In genomic region chr22:48968201-48968959, GRCh38 we compare ENCODE assay signal across 10 cellular contexts.
A peak's percentile ranks its signal among the peaks of the same experiment; 100 is the strongest.
DNase-seq lines count a peak whose midpoint lies in the region; ATAC-seq and TF ChIP-seq lines count a peak whose summit lies in the region.
"Had no signal": no experiment of that assay in that cellular context is flagged by ENCODE, and none has a peak within 500 bp of the region (broad histone marks: within the 10 kb centered on the region; RNA-seq: fewer than 3 reads in every experiment).

No MANE protein-coding gene starts in this region.

- H3K4me1 Mint-ChIP-seq in activated naive CD4-positive, alpha-beta T cell treated with anti-CD3 and anti-CD28 coated beads, Interleukin-2, amount 10 ng/mL, durations not matched to agents 7 days and 5 days, result no peaks in the 10 kb centered on the region
- H3K4me1 Mint-ChIP-seq in type B pancreatic cell (ENCODE audit: unreplicated experiment), result no peaks in the 10 kb centered on the region
- H3K4me1 Mint-ChIP-seq in activated T-helper 2 cell treated with anti-CD3 and anti-CD28 coated beads, Interferon-gamma antibody, Interleukin-2, Interleukin-4, amounts not matched to agents 10 μg/mL and 5 μg/mL and 100 μg/mL, durations not matched to agents 14 hours and 24 hours and 36 hours (ENCODE audit: low read depth), result no peaks in the 10 kb centered on the region
- H3K4me1 Mint-ChIP-seq: activated CD8-positive, alpha-beta memory T cell treated with anti-CD3 and anti-CD28 coated beads, Interleukin-2, amount 10 ng/mL, durations not matched to agents 7 days and 5 days had no signal

- H3K4me3 ChIP-seq in kidney epithelial cell (ENCODE audit: low read depth, low read length), result no peak overlapping the region

- H3K27me3 Mint-ChIP-seq in activated naive CD4-positive, alpha-beta T cell treated with anti-CD3 and anti-CD28 coated beads, Interleukin-2, amount 10 ng/mL, durations not matched to agents 7 days and 5 days, result no peaks in the 10 kb centered on the region
- H3K27me3 Mint-ChIP-seq in type B pancreatic cell, result peaks cover 29% of the 10 kb centered on the region
- H3K27me3 Mint-ChIP-seq in activated T-helper 2 cell treated with anti-CD3 and anti-CD28 coated beads, Interferon-gamma antibody, Interleukin-2, Interleukin-4, amounts not matched to agents 10 μg/mL and 5 μg/mL and 100 μg/mL, durations not matched to agents 14 hours and 24 hours and 36 hours (ENCODE audit: low read depth), result peaks cover 3% of the 10 kb centered on the region

- CTCF ChIA-PET in activated naive CD4-positive, alpha-beta T cell treated with anti-CD3 and anti-CD28 coated beads, Interleukin-2, amount 10 ng/mL, durations not matched to agents 7 days and 5 days (lab: Charles Lee), result interaction anchor here (0.7 kb wide), 1 partner anchor 356 kb away, joined by 3 read pairs; no protein-coding TSS in a partner anchor

- TF ChIP-seq CTCF in kidney epithelial cell (IDR thresholded peaks at IDR 0.05; ENCODE audit: insufficient read depth, low read length, poor library complexity, severe bottlenecking), result peak; percentile 27
- TF ChIP-seq CTCF in type B pancreatic cell (conservative IDR thresholded peaks at IDR 0.05), result peak; percentile 67

- H3K4me3 Mint-ChIP-seq in activated naive CD4-positive, alpha-beta T cell treated with anti-CD3 and anti-CD28 coated beads, Interleukin-2, amount 10 ng/mL, durations not matched to agents 7 days and 5 days, result no peak overlapping the region
- H3K4me3 Mint-ChIP-seq in type B pancreatic cell, result no peak overlapping the region
- no peak overlapping the region for H3K4me3 Mint-ChIP-seq in activated T-helper 2 cell treated with anti-CD3 and anti-CD28 coated beads, Interferon-gamma antibody, Interleukin-2, Interleukin-4, amounts not matched to agents 10 μg/mL and 5 μg/mL and 100 μg/mL, durations not matched to agents 14 hours and 24 hours and 36 hours (ENCODE audit: low read depth)
- H3K4me3 Mint-ChIP-seq: activated CD8-positive, alpha-beta memory T cell treated with anti-CD3 and anti-CD28 coated beads, Interleukin-2, amount 10 ng/mL, durations not matched to agents 7 days and 5 days had no signal

- H3K27ac Mint-ChIP-seq in activated naive CD4-positive, alpha-beta T cell treated with anti-CD3 and anti-CD28 coated beads, Interleukin-2, amount 10 ng/mL, durations not matched to agents 7 days and 5 days, result no peak overlapping the region
- no peak overlapping the region for H3K27ac Mint-ChIP-seq in type B pancreatic cell
- no peak overlapping the region for H3K27ac Mint-ChIP-seq in activated T-helper 2 cell treated with anti-CD3 and anti-CD28 coated beads, Interferon-gamma antibody, Interleukin-2, Interleukin-4, amounts not matched to agents 10 μg/mL and 5 μg/mL and 100 μg/mL, durations not matched to agents 14 hours and 24 hours and 36 hours
- H3K27ac Mint-ChIP-seq: activated CD8-positive, alpha-beta memory T cell treated with anti-CD3 and anti-CD28 coated beads, Interleukin-2, amount 10 ng/mL, durations not matched to agents 7 days and 5 days had no signal

- intact Hi-C loops in activated T-helper 2 cell treated with anti-CD3 and anti-CD28 coated beads, Interferon-gamma antibody, Interleukin-2, Interleukin-4, amounts not matched to agents 10 μg/mL and 5 μg/mL and 100 μg/mL, durations not matched to agents 14 hours and 24 hours and 36 hours (cut with micrococcal nuclease), result no loop called here

- no peaks in the 10 kb centered on the region for H3K36me3 Mint-ChIP-seq in activated naive CD4-positive, alpha-beta T cell treated with anti-CD3 and anti-CD28 coated beads, Interleukin-2, amount 10 ng/mL, durations not matched to agents 7 days and 5 days
- no peaks in the 10 kb centered on the region for H3K36me3 Mint-ChIP-seq in type B pancreatic cell
- H3K36me3 Mint-ChIP-seq in activated T-helper 2 cell treated with anti-CD3 and anti-CD28 coated beads, Interferon-gamma antibody, Interleukin-2, Interleukin-4, amounts not matched to agents 10 μg/mL and 5 μg/mL and 100 μg/mL, durations not matched to agents 14 hours and 24 hours and 36 hours (ENCODE audit: low read depth), result no peaks in the 10 kb centered on the region
- H3K36me3 Mint-ChIP-seq: activated CD8-positive, alpha-beta memory T cell treated with anti-CD3 and anti-CD28 coated beads, Interleukin-2, amount 10 ng/mL, durations not matched to agents 7 days and 5 days had no signal

- no peaks in the 10 kb centered on the region for H3K36me3 ChIP-seq in kidney epithelial cell (ENCODE audit: control insufficient read depth, insufficient read depth, low read length)
- H3K36me3 ChIP-seq: neutrophil had no signal

- ATAC-seq in HG03025 (IDR thresholded peaks at IDR 0.05; ENCODE audit: low FRiP score, unreplicated experiment), result no peak
- ATAC-seq: activated CD8-positive, alpha-beta memory T cell treated with anti-CD3 and anti-CD28 coated beads, Interleukin-2, amount 10 ng/mL, durations not matched to agents 7 days and 5 days had no signal

- no peaks in the 10 kb centered on the region for H3K9me3 Mint-ChIP-seq in activated naive CD4-positive, alpha-beta T cell treated with anti-CD3 and anti-CD28 coated beads, Interleukin-2, amount 10 ng/mL, durations not matched to agents 7 days and 5 days
- H3K9me3 Mint-ChIP-seq in type B pancreatic cell, result no peaks in the 10 kb centered on the region
- H3K9me3 Mint-ChIP-seq in activated T-helper 2 cell treated with anti-CD3 and anti-CD28 coated beads, Interferon-gamma antibody, Interleukin-2, Interleukin-4, amounts not matched to agents 10 μg/mL and 5 μg/mL and 100 μg/mL, durations not matched to agents 14 hours and 24 hours and 36 hours, result no peaks in the 10 kb centered on the region

- no peaks in the 10 kb centered on the region for H3K27me3 ChIP-seq in kidney epithelial cell (ENCODE audit: control insufficient read depth, insufficient read depth, low read length)

- DNase-seq in activated naive CD4-positive, alpha-beta T cell treated with anti-CD3 and anti-CD28 coated beads, Interleukin-2, amount 10 ng/mL, durations not matched to agents 7 days and 5 days, result peak; percentile 22
- DNase-seq in activated naive CD4-positive, alpha-beta T cell treated with anti-CD3 and anti-CD28 coated beads, Interleukin-2, amount 50 U/mL, for 16 hours, result no peak
- peak; percentile 67 for DNase-seq in RPMI8226
- DNase-seq in kidney epithelial cell (ENCODE audit: low read depth), result no peak
- peak; percentile 63 for DNase-seq in type B pancreatic cell (ENCODE audit: extremely low spot score, unreplicated experiment)
- no peak for DNase-seq in activated T-helper 2 cell treated with anti-CD3 and anti-CD28 coated beads, Interferon-gamma antibody, Interleukin-2, Interleukin-4, amounts not matched to agents 10 μg/mL and 5 μg/mL and 100 μg/mL, durations not matched to agents 14 hours and 24 hours and 36 hours (ENCODE audit: low spot score)
- DNase-seq in NCI-H2171 (lab: John Stamatoyannopoulos, UW), result no peak
- DNase-seq: activated CD8-positive, alpha-beta memory T cell treated with anti-CD3 and anti-CD28 coated beads, Interleukin-2, amount 10 ng/mL, durations not matched to agents 7 days and 5 days had no signal

Comparison
In these comparisons a context has a peak if more than half of its experiments do, and no peak if none do; other contexts are left out.
1. DNase-seq: peak in activated naive CD4-positive, alpha-beta T cell treated with anti-CD3 and anti-CD28 coated beads, Interleukin-2, amount 10 ng/mL, durations not matched to agents 7 days and 5 days (single experiment), RPMI8226 (single experiment) and type B pancreatic cell (single experiment); none in activated naive CD4-positive, alpha-beta T cell treated with anti-CD3 and anti-CD28 coated beads, Interleukin-2, amount 50 U/mL, for 16 hours (single experiment), kidney epithelial cell (single experiment), activated T-helper 2 cell treated with anti-CD3 and anti-CD28 coated beads, Interferon-gamma antibody, Interleukin-2, Interleukin-4, amounts not matched to agents 10 μg/mL and 5 μg/mL and 100 μg/mL, durations not matched to agents 14 hours and 24 hours and 36 hours (single experiment) and NCI-H2171 (single experiment).